1 cellular context compared by ENCODE assay signal in genomic region chr14:103562385-103563088, GRCh38.
TF ChIP-seq lines count a peak whose summit lies in the region.

A gene with protein sequence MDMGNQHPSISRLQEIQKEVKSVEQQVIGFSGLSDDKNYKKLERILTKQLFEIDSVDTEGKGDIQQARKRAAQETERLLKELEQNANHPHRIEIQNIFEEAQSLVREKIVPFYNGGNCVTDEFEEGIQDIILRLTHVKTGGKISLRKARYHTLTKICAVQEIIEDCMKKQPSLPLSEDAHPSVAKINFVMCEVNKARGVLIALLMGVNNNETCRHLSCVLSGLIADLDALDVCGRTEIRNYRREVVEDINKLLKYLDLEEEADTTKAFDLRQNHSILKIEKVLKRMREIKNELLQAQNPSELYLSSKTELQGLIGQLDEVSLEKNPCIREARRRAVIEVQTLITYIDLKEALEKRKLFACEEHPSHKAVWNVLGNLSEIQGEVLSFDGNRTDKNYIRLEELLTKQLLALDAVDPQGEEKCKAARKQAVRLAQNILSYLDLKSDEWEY (minus strand): TSS chr14:103562657. CDS start chr14:103561164, 1,493 bp downstream.
A gene with protein sequence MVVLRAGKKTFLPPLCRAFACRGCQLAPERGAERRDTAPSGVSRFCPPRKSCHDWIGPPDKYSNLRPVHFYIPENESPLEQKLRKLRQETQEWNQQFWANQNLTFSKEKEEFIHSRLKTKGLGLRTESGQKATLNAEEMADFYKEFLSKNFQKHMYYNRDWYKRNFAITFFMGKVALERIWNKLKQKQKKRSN (plus strand): TSS chr14:103562960. CDS start chr14:103563002, 42 bp downstream.

TF ChIP-seq in H1, 55 proteins besides CTCF, POLR2A, EP300 and RAD21:
- TF ChIP-seq ATF2 (IDR thresholded peaks at IDR 0.05; ENCODE audit: low read length) (no peak), CTBP2 (IDR thresholded peaks at IDR 0.05; ENCODE audit: borderline replicate concordance, insufficient read depth, insufficient read length, low read length) (no peak), RBBP5 (IDR thresholded peaks at IDR 0.05; ENCODE audit: borderline replicate concordance, low read depth, low read length) (peak; percentile 96), TEAD4 (IDR thresholded peaks at IDR 0.05; ENCODE audit: low read depth, low read length) (no peak), BACH1 (IDR thresholded peaks at IDR 0.05; ENCODE audit: low read length) (no peak), KDM5A (IDR thresholded peaks at IDR 0.05; ENCODE audit: low read length) (0 out of 2 replicates have a peak, but pooled peaks have one; percentile 37), MAFK (IDR thresholded peaks at IDR 0.05; ENCODE audit: low read depth, low read length) (no peak), SP1 (IDR thresholded peaks at IDR 0.05; ENCODE audit: low read depth, low read length) (no peak), CEBPB (IDR thresholded peaks at IDR 0.05; ENCODE audit: low read depth, low read length) (no peak), RNF2 (IDR thresholded peaks at IDR 0.05; ENCODE audit: borderline replicate concordance, low read depth, low read length, missing control alignments, poor library complexity, severe bottlenecking) (no peak), CBX5 (IDR thresholded peaks at IDR 0.05; ENCODE audit: low read depth, low read length) (no peak), BCL11A (IDR thresholded peaks at IDR 0.05; ENCODE audit: low read depth in 2 of 2, low read length in 2 of 2) (no peak), POU5F1 (IDR thresholded peaks at IDR 0.05; ENCODE audit: low read depth, low read length) (no peak), MAX (IDR thresholded peaks at IDR 0.05) (peak; percentile 36; the same call in 1 of the 2 replicates), KDM4A (IDR thresholded peaks at IDR 0.05; ENCODE audit: low read depth, low read length, severe bottlenecking) (peak; percentile 67), SIRT6 (IDR thresholded peaks at IDR 0.05; ENCODE audit: low read length) (no peak), SIN3A (conservative IDR thresholded peaks at IDR 0.05 in 1 of 2, IDR thresholded peaks at IDR 0.05 in 1 of 2; ENCODE audit: low read depth in 1 of 2, low read length in 2 of 2) (peak; percentile 9 to 65; a peak in 1 of 4 replicates), GABPA (IDR thresholded peaks at IDR 0.05; ENCODE audit: borderline replicate concordance, insufficient read depth, low read length) (no peak), TCF12 (IDR thresholded peaks at IDR 0.05; ENCODE audit: low read depth, low read length) (no peak), RXRA (IDR thresholded peaks at IDR 0.05; ENCODE audit: insufficient read depth, low read depth, low read length) (no peak), CHD1 (IDR thresholded peaks at IDR 0.05; ENCODE audit: low read depth, low read length) (no peak), SIX5 (IDR thresholded peaks at IDR 0.05; ENCODE audit: low read depth, low read length) (no peak), SUZ12 (IDR thresholded peaks at IDR 0.05; ENCODE audit: low read length) (no peak), ZNF274 (IDR thresholded peaks at IDR 0.05; ENCODE audit: borderline replicate concordance, extremely low read depth, low read length) (no peak), SP4 (IDR thresholded peaks at IDR 0.05; ENCODE audit: low read length) (no peak), NRF1 (IDR thresholded peaks at IDR 0.05; ENCODE audit: low read depth, low read length) (no peak), E2F6 (IDR thresholded peaks at IDR 0.05) (no peak), NANOG (IDR thresholded peaks at IDR 0.05; ENCODE audit: insufficient read depth, low read depth, low read length, poor library complexity, severe bottlenecking) (no peak), JUND (IDR thresholded peaks at IDR 0.05; ENCODE audit: low read length) (peak; percentile 57; the same call in 1 of the 2 replicates), BRCA1 (IDR thresholded peaks at IDR 0.05; ENCODE audit: low read depth, low read length) (no peak), EGR1 (IDR thresholded peaks at IDR 0.05; ENCODE audit: borderline replicate concordance, low read depth, low read length) (peak; percentile 90), TAF1 (IDR thresholded peaks at IDR 0.05; ENCODE audit: low read depth, low read length) (peak; percentile 64), HDAC6 (IDR thresholded peaks at IDR 0.05; ENCODE audit: low read depth, low read length) (no peak), CBX8 (IDR thresholded peaks at IDR 0.05; ENCODE audit: borderline replicate concordance, low read depth, low read length) (no peak), POLR2AphosphoS5 (IDR thresholded peaks at IDR 0.05; ENCODE audit: low read depth, low read length) (peak; percentile 74; the same call in 1 of the 2 replicates), SRF (IDR thresholded peaks at IDR 0.05; ENCODE audit: low read depth, low read length) (no peak), SAP30 (IDR thresholded peaks at IDR 0.05; ENCODE audit: insufficient read depth, insufficient replicate concordance, low read length) (no peak), TBP (IDR thresholded peaks at IDR 0.05; ENCODE audit: low read depth, low read length) (peak; percentile 34; the same call in 1 of the 2 replicates), HDAC2 (IDR thresholded peaks at IDR 0.05; ENCODE audit: borderline replicate concordance in 1 of 2, low read depth in 2 of 2, low read length in 2 of 2) (0 out of 4 replicates have a peak, but pooled peaks of 1 of the 2 experiments have one; percentile 44), RFX5 (IDR thresholded peaks at IDR 0.05; ENCODE audit: borderline replicate concordance, low read depth, low read length) (no peak), ASH2L (IDR thresholded peaks at IDR 0.05; ENCODE audit: low read length) (peak; percentile 86), YY1 (IDR thresholded peaks at IDR 0.05; ENCODE audit: low read depth, low read length) (no peak), USF2 (IDR thresholded peaks at IDR 0.05; ENCODE audit: low read length) (no peak), FOSL1 (IDR thresholded peaks at IDR 0.05; ENCODE audit: insufficient read depth, low read depth, low read length) (no peak), CHD2 (IDR thresholded peaks at IDR 0.05; ENCODE audit: low read length) (no peak), TAF7 (optimal IDR thresholded peaks at IDR 0.05; ENCODE audit: borderline replicate concordance, low read depth, low read length) (no peak), KDM1A (IDR thresholded peaks at IDR 0.05; ENCODE audit: borderline replicate concordance, low read length) (no peak), GTF2F1 (IDR thresholded peaks at IDR 0.05; ENCODE audit: borderline replicate concordance, low read depth, low read length) (no peak), CREB1 (IDR thresholded peaks at IDR 0.05) (peak; percentile 73), PHF8 (conservative IDR thresholded peaks at IDR 0.05; ENCODE audit: low read depth, low read length) (peak; percentile 83), SP2 (IDR thresholded peaks at IDR 0.05; ENCODE audit: low read length) (no peak), EZH2 (IDR thresholded peaks at IDR 0.05; ENCODE audit: low read depth, low read length, severe bottlenecking) (no peak), JUN (IDR thresholded peaks at IDR 0.05; ENCODE audit: low read depth, low read length) (no peak)
- TF ChIP-seq, protein P1, sequence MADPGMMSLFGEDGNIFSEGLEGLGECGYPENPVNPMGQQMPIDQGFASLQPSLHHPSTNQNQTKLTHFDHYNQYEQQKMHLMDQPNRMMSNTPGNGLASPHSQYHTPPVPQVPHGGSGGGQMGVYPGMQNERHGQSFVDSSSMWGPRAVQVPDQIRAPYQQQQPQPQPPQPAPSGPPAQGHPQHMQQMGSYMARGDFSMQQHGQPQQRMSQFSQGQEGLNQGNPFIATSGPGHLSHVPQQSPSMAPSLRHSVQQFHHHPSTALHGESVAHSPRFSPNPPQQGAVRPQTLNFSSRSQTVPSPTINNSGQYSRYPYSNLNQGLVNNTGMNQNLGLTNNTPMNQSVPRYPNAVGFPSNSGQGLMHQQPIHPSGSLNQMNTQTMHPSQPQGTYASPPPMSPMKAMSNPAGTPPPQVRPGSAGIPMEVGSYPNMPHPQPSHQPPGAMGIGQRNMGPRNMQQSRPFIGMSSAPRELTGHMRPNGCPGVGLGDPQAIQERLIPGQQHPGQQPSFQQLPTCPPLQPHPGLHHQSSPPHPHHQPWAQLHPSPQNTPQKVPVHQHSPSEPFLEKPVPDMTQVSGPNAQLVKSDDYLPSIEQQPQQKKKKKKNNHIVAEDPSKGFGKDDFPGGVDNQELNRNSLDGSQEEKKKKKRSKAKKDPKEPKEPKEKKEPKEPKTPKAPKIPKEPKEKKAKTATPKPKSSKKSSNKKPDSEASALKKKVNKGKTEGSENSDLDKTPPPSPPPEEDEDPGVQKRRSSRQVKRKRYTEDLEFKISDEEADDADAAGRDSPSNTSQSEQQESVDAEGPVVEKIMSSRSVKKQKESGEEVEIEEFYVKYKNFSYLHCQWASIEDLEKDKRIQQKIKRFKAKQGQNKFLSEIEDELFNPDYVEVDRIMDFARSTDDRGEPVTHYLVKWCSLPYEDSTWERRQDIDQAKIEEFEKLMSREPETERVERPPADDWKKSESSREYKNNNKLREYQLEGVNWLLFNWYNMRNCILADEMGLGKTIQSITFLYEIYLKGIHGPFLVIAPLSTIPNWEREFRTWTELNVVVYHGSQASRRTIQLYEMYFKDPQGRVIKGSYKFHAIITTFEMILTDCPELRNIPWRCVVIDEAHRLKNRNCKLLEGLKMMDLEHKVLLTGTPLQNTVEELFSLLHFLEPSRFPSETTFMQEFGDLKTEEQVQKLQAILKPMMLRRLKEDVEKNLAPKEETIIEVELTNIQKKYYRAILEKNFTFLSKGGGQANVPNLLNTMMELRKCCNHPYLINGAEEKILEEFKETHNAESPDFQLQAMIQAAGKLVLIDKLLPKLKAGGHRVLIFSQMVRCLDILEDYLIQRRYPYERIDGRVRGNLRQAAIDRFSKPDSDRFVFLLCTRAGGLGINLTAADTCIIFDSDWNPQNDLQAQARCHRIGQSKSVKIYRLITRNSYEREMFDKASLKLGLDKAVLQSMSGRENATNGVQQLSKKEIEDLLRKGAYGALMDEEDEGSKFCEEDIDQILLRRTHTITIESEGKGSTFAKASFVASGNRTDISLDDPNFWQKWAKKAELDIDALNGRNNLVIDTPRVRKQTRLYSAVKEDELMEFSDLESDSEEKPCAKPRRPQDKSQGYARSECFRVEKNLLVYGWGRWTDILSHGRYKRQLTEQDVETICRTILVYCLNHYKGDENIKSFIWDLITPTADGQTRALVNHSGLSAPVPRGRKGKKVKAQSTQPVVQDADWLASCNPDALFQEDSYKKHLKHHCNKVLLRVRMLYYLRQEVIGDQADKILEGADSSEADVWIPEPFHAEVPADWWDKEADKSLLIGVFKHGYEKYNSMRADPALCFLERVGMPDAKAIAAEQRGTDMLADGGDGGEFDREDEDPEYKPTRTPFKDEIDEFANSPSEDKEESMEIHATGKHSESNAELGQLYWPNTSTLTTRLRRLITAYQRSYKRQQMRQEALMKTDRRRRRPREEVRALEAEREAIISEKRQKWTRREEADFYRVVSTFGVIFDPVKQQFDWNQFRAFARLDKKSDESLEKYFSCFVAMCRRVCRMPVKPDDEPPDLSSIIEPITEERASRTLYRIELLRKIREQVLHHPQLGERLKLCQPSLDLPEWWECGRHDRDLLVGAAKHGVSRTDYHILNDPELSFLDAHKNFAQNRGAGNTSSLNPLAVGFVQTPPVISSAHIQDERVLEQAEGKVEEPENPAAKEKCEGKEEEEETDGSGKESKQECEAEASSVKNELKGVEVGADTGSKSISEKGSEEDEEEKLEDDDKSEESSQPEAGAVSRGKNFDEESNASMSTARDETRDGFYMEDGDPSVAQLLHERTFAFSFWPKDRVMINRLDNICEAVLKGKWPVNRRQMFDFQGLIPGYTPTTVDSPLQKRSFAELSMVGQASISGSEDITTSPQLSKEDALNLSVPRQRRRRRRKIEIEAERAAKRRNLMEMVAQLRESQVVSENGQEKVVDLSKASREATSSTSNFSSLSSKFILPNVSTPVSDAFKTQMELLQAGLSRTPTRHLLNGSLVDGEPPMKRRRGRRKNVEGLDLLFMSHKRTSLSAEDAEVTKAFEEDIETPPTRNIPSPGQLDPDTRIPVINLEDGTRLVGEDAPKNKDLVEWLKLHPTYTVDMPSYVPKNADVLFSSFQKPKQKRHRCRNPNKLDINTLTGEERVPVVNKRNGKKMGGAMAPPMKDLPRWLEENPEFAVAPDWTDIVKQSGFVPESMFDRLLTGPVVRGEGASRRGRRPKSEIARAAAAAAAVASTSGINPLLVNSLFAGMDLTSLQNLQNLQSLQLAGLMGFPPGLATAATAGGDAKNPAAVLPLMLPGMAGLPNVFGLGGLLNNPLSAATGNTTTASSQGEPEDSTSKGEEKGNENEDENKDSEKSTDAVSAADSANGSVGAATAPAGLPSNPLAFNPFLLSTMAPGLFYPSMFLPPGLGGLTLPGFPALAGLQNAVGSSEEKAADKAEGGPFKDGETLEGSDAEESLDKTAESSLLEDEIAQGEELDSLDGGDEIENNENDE (IDR thresholded peaks at IDR 0.05; ENCODE audit: insufficient replicate concordance, low read length), result no peak
- TF ChIP-seq, protein P2, sequence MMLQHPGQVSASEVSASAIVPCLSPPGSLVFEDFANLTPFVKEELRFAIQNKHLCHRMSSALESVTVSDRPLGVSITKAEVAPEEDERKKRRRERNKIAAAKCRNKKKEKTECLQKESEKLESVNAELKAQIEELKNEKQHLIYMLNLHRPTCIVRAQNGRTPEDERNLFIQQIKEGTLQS (IDR thresholded peaks at IDR 0.05; ENCODE audit: insufficient read depth, low read depth, low read length), result peak; percentile 71; the same call in 1 of the 2 replicates
